ENCODE assay signal across 36 cellular contexts in the genomic region with DNA sequence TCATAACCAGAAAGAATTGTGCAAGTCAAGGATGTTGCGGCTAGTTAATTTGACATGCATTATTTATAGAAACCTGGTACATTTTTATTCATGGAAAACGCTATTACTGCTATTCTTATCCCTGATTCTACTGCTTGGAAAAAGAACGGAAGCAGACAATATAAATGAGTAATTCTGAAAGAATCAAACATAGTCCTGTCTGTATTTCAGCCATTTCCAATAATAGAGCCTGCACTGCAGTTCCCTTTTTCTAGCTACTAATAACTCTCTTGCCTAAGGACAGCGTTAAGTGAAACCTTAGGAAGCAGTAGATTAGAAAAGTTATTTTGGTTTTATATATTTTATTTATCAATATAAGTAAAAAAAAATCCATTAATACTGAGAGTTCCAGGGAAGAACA.
"Had no signal": no experiment of that assay in that cellular context is flagged by ENCODE, and none has a peak within 500 bp of the region (broad histone marks: within the 10 kb centered on the region; RNA-seq: fewer than 3 reads in every experiment).

No MANE protein-coding gene starts in this region.

- H3K36me3 Mint-ChIP-seq: activated naive CD8-positive, alpha-beta T cell treated with anti-CD3 and anti-CD28 coated beads for 36 hours; brain; immature natural killer cell; memory B cell; naive thymus-derived CD4-positive, alpha-beta T cell; stimulated activated memory B cell treated with anti-CD40 and anti-IgM and Interleukin-4, amounts not matched to agents 10 μg/mL and 1 μg/mL and 100 μg/mL, for 72 hours had no signal

- H3K27ac Mint-ChIP-seq: activated naive CD4-positive, alpha-beta T cell treated with anti-CD3 and anti-CD28 coated beads for 36 hours; activated naive CD8-positive, alpha-beta T cell treated with anti-CD3 and anti-CD28 coated beads for 36 hours; activated T-helper 1 cell treated with anti-CD3 and anti-CD28 coated beads, Interleukin-12 subunit alpha, Interleukin-12 subunit beta, Interleukin-2, Interleukin-4 antibody, amounts not matched to agents 30 ng/mL and 10 ng/mL and 1 ng/mL, durations not matched to agents 14 hours and 24 hours and 36 hours; brain; immature natural killer cell; memory B cell; naive thymus-derived CD4-positive, alpha-beta T cell; stimulated activated memory B cell treated with anti-CD40 and anti-IgM and Interleukin-4, amounts not matched to agents 10 μg/mL and 1 μg/mL and 100 μg/mL, for 72 hours had no signal

- H3K27me3 Mint-ChIP-seq: activated naive CD8-positive, alpha-beta T cell treated with anti-CD3 and anti-CD28 coated beads for 36 hours; brain; memory B cell; naive thymus-derived CD4-positive, alpha-beta T cell; stimulated activated memory B cell treated with anti-CD40 and anti-IgM and Interleukin-4, amounts not matched to agents 10 μg/mL and 1 μg/mL and 100 μg/mL, for 72 hours had no signal

- H3K27me3 ChIP-seq: adrenal gland, cardiac muscle cell, dorsolateral prefrontal cortex, gastroesophageal sphincter, pancreas, sigmoid colon, stomach, tibial nerve had no signal

- H3K9me3 Mint-ChIP-seq: activated naive CD4-positive, alpha-beta T cell treated with anti-CD3 and anti-CD28 coated beads for 36 hours; activated naive CD8-positive, alpha-beta T cell treated with anti-CD3 and anti-CD28 coated beads for 36 hours; activated T-helper 1 cell treated with anti-CD3 and anti-CD28 coated beads, Interleukin-12 subunit alpha, Interleukin-12 subunit beta, Interleukin-2, Interleukin-4 antibody, amounts not matched to agents 30 ng/mL and 10 ng/mL and 1 ng/mL, durations not matched to agents 14 hours and 24 hours and 36 hours; memory B cell; stimulated activated memory B cell treated with anti-CD40 and anti-IgM and Interleukin-4, amounts not matched to agents 10 μg/mL and 1 μg/mL and 100 μg/mL, for 72 hours had no signal

- ATAC-seq: activated CD4-positive, CD25-positive, alpha-beta regulatory T cell treated with anti-CD3 and anti-CD28 coated beads, Interleukin-2, amount 50 U/mL, for 24 hours; gastroesophageal sphincter; left colon; naive thymus-derived CD4-positive, alpha-beta T cell; pancreas; psoas muscle; stimulated activated memory B cell treated with anti-CD40 and anti-IgM and Interleukin-4, amounts not matched to agents 10 μg/mL and 1 μg/mL and 100 μg/mL, for 72 hours had no signal

- H3K9me3 ChIP-seq: adrenal gland, gastroesophageal sphincter, pancreas, psoas muscle, sigmoid colon, stomach, tibial nerve had no signal

- H3K4me1 Mint-ChIP-seq: activated naive CD8-positive, alpha-beta T cell treated with anti-CD3 and anti-CD28 coated beads for 36 hours; brain; immature natural killer cell; naive thymus-derived CD4-positive, alpha-beta T cell; stimulated activated memory B cell treated with anti-CD40 and anti-IgM and Interleukin-4, amounts not matched to agents 10 μg/mL and 1 μg/mL and 100 μg/mL, for 72 hours had no signal

- H3K4me3 Mint-ChIP-seq: activated naive CD4-positive, alpha-beta T cell treated with anti-CD3 and anti-CD28 coated beads for 36 hours; activated naive CD8-positive, alpha-beta T cell treated with anti-CD3 and anti-CD28 coated beads for 36 hours; activated T-helper 1 cell treated with anti-CD3 and anti-CD28 coated beads, Interleukin-12 subunit alpha, Interleukin-12 subunit beta, Interleukin-2, Interleukin-4 antibody, amounts not matched to agents 30 ng/mL and 10 ng/mL and 1 ng/mL, durations not matched to agents 14 hours and 24 hours and 36 hours; brain; immature natural killer cell; memory B cell; naive thymus-derived CD4-positive, alpha-beta T cell; stimulated activated memory B cell treated with anti-CD40 and anti-IgM and Interleukin-4, amounts not matched to agents 10 μg/mL and 1 μg/mL and 100 μg/mL, for 72 hours had no signal

- H3K27ac ChIP-seq: adrenal gland, cardiac muscle cell, dorsolateral prefrontal cortex, gastroesophageal sphincter, pancreas, psoas muscle, sigmoid colon, stomach, tibial nerve, WERI-Rb-1 had no signal

- DNase-seq: activated CD4-positive, alpha-beta T cell treated with anti-CD3 and anti-CD28 coated beads for 48 hours; activated CD4-positive, alpha-beta T cell treated with anti-CD3 and anti-CD28 coated beads, Interleukin-2, amount 50 U/mL, for 48 hours; activated CD8-positive, alpha-beta memory T cell treated with anti-CD3 and anti-CD28 coated beads, Interleukin-2, amount 50 U/mL, for 4 hours; activated effector memory CD4-positive, alpha-beta T cell treated with anti-CD3 and anti-CD28 coated beads, Interleukin-2, amount 50 U/mL, for 16 hours; activated naive CD4-positive, alpha-beta T cell treated with anti-CD3 and anti-CD28 coated beads for 36 hours; activated naive CD8-positive, alpha-beta T cell treated with anti-CD3 and anti-CD28 coated beads for 36 hours; activated T-cell treated with anti-CD3 and anti-CD28 coated beads, Interleukin-2, amount 50 U/mL, for 1 hour; adrenal gland; aorta; dorsolateral prefrontal cortex; effector memory CD4-positive, alpha-beta T cell; hippocampal formation; immature natural killer cell; kidney; left colon; midbrain; naive thymus-derived CD4-positive, alpha-beta T cell; nucleus accumbens; pancreas; psoas muscle; sigmoid colon; stimulated activated CD4-positive, alpha-beta T cell treated with anti-CD3 and anti-CD28 coated beads, Interleukin-1b, Interleukin-23, amount 100 ng/mL, for 48 hours; stimulated activated CD4-positive, alpha-beta T cell treated with anti-CD3 and anti-CD28 coated beads, Interleukin-4, amount 100 ng/mL, for 4 hours; stimulated activated CD8-positive, alpha-beta memory T cell treated with anti-CD3 and anti-CD28 coated beads, Interleukin-4, amount 100 ng/mL, for 48 hours; stomach; T-helper 9 cell; WERI-Rb-1 had no signal

- H3K4me2 ChIP-seq: smooth muscle cell had no signal

- H3K4me1 ChIP-seq: adrenal gland, gastroesophageal sphincter, pancreas, psoas muscle, sigmoid colon, stomach, tibial nerve had no signal
